In genomic region chr4:174292473-174292872, GRCh38 we compare ENCODE assay signal across 28 cellular contexts.
"Had no signal": no experiment of that assay in that cellular context is flagged by ENCODE, and none has a peak within 500 bp of the region (broad histone marks: within the 10 kb centered on the region; RNA-seq: fewer than 3 reads in every experiment).

No MANE protein-coding gene starts in this region.

- DNase-seq: activated CD4-positive, alpha-beta T cell treated with anti-CD3 and anti-CD28 coated beads for 48 hours; activated CD4-positive, alpha-beta T cell treated with anti-CD3 and anti-CD28 coated beads, Interleukin-2, amount 50 U/mL, for 4 hours; activated CD4-positive, CD25-positive, alpha-beta regulatory T cell treated with anti-CD3 and anti-CD28 coated beads, Interleukin-2, amount 50 U/mL, for 72 hours; activated CD8-positive, alpha-beta memory T cell treated with anti-CD3 and anti-CD28 coated beads, Interleukin-2, amount 10 ng/mL, durations not matched to agents 7 days and 5 days; activated effector memory CD4-positive, alpha-beta T cell treated with Interleukin-2 at 50 U/mL for 16 hours; activated naive CD4-positive, alpha-beta T cell; activated T-cell treated with anti-CD3 and anti-CD28 coated beads, Interleukin-2, amount 50 U/mL, for 24 hours; amniotic stem cell; body of pancreas; central memory CD4-positive, alpha-beta T cell; Karpas-422; MM.1S; NCI-H1105; NCI-H1436; NCI-H1694 treated with DMSO at 0.1 percent for 48 hours; NCI-H2029 treated with DMSO at 0.1 percent for 48 hours; NCI-H345; NCI-H510A; NCI-H526 treated with DMSO at 0.1 percent for 48 hours; NCI-H82; Peyer's patch; SHP77; T-helper 17 cell; T-helper 9 cell had no signal

- FAIRE-seq: bronchial epithelial cell had no signal

- H3K27ac ChIP-seq: ascending aorta, body of pancreas, Peyer's patch, SJSA1 had no signal

- H3K36me3 ChIP-seq: Peyer's patch had no signal

- ATAC-seq: activated CD8-positive, alpha-beta memory T cell treated with anti-CD3 and anti-CD28 coated beads, Interleukin-2, amount 10 ng/mL, durations not matched to agents 7 days and 5 days; body of pancreas; T-helper 17 cell; WTC11 had no signal

- H3K27me3 ChIP-seq: ascending aorta, body of pancreas, Peyer's patch, SJSA1 had no signal

- H3K9me3 ChIP-seq: body of pancreas had no signal

- H3K4me1 ChIP-seq: ascending aorta, body of pancreas, Peyer's patch, SJSA1 had no signal

- H3K4me3 ChIP-seq: ascending aorta, body of pancreas, Peyer's patch, SJSA1 had no signal
